In genomic region chr19:43474986-43475705, GRCh38 we compare ENCODE assay signal across 9 cellular contexts. TPM values are rescaled to one million over a fixed set of nuclear protein-coding genes. Genes with fewer than 3 reads are reported as not detected.
DNase-seq lines count a peak whose midpoint lies in the region; ATAC-seq, FAIRE-seq and TF ChIP-seq lines count a peak whose summit lies in the region.
"Had no signal": no experiment of that assay in that cellular context is flagged by ENCODE, and none has a peak within 500 bp of the region (broad histone marks: within the 10 kb centered on the region; RNA-seq: fewer than 3 reads in every experiment).

No MANE protein-coding gene starts in this region.

- peak overlapping the region; percentile 86 for H3K27ac Mint-ChIP-seq in activated naive CD4-positive, alpha-beta T cell treated with anti-CD3 and anti-CD28 coated beads for 36 hours
- peak overlapping the region; percentile 93 for H3K27ac Mint-ChIP-seq in neural crest cell (ENCODE audit: unreplicated experiment)

- CTCF ChIA-PET in activated naive CD4-positive, alpha-beta T cell treated with anti-CD3 and anti-CD28 coated beads for 36 hours (lab: Charles Lee), result interaction anchor here (2.5 kb wide), 1 partner anchor 44 kb away, joined by 9 read pairs; no protein-coding TSS in a partner anchor

- intact Hi-C loops in activated naive CD4-positive, alpha-beta T cell treated with anti-CD3 and anti-CD28 coated beads for 36 hours (cut with micrococcal nuclease), result loop anchor here (1.0 kb wide), 3 partner anchors 12 to 29 kb away; partner anchors contain the start of gene PHLDB3

- TF ChIP-seq CTCF in neural crest cell (conservative IDR thresholded peaks at IDR 0.05), result no peak

- FAIRE-seq in HTR-8/SVneo (lab: Jason Lieb, UNC), result peak; percentile 89
- FAIRE-seq: A204.1 had no signal

- peak; percentile 72 for ATAC-seq in stimulated activated naive CD8-positive, alpha-beta T cell treated with anti-CD3 and anti-CD28 coated beads, Interleukin-15, Interleukin-2, amounts not matched to agents 100 U/mL and 50 U/mL, for 24 hours

- H3K9me3 Mint-ChIP-seq in activated naive CD4-positive, alpha-beta T cell treated with anti-CD3 and anti-CD28 coated beads for 36 hours, result no peaks in the 10 kb centered on the region
- H3K9me3 Mint-ChIP-seq in neural crest cell, result no peaks in the 10 kb centered on the region

- DNase-seq in NCI-H1694 (lab: John Stamatoyannopoulos, UW) (peak; percentile 5), NCI-H1694 treated with DMSO at 0.1 percent for 48 hours (lab: John Stamatoyannopoulos, UW) (no peak), HTR-8/SVneo (ENCODE audit: insufficient read length, low spot score) (peak; percentile 82), SK-N-DZ (ENCODE audit: low spot score) (peak; percentile 87), foreskin melanocyte (peak; percentile 86), neural crest cell (ENCODE audit: low read depth, low spot score) (peak; percentile 98)
- DNase-seq in activated naive CD4-positive, alpha-beta T cell treated with anti-CD3 and anti-CD28 coated beads for 36 hours, result peak; percentile 97
- peak; percentile 97 for DNase-seq in stimulated activated naive CD8-positive, alpha-beta T cell treated with anti-CD3 and anti-CD28 coated beads, Interleukin-15, Interleukin-2, amounts not matched to agents 100 U/mL and 50 U/mL, for 24 hours

- peaks cover 46% of the 10 kb centered on the region for H3K4me1 Mint-ChIP-seq in activated naive CD4-positive, alpha-beta T cell treated with anti-CD3 and anti-CD28 coated beads for 36 hours (ENCODE audit: low read depth)
- peaks cover 15% of the 10 kb centered on the region for H3K4me1 Mint-ChIP-seq in neural crest cell

- no peaks in the 10 kb centered on the region for H3K27me3 Mint-ChIP-seq in activated naive CD4-positive, alpha-beta T cell treated with anti-CD3 and anti-CD28 coated beads for 36 hours (ENCODE audit: low read depth)
- no peaks in the 10 kb centered on the region for H3K27me3 Mint-ChIP-seq in neural crest cell (ENCODE audit: low read depth)

- H3K4me3 Mint-ChIP-seq in activated naive CD4-positive, alpha-beta T cell treated with anti-CD3 and anti-CD28 coated beads for 36 hours, result peak overlapping the region; percentile 75
- peak overlapping the region; percentile 85 for H3K4me3 Mint-ChIP-seq in neural crest cell

- peaks cover 13% of the 10 kb centered on the region for H3K36me3 Mint-ChIP-seq in activated naive CD4-positive, alpha-beta T cell treated with anti-CD3 and anti-CD28 coated beads for 36 hours (ENCODE audit: low read depth)
- H3K36me3 Mint-ChIP-seq in neural crest cell (ENCODE audit: low read depth), result no peaks in the 10 kb centered on the region

RNA-seq across cellular contexts. Expression of gene LYPD3, which starts 9.7 kb away (rescaled TPM):
- 0.12 TPM in 1 of 2 replicates, not detected in the other for polyA plus RNA-seq in SK-N-DZ (2014; cell fraction: cytosol; rRNA removed)
- not detected in 2 replicates for polyA plus RNA-seq in SK-N-DZ (2014; cell fraction: nucleus; rRNA removed)
- total RNA-seq in activated naive CD4-positive, alpha-beta T cell treated with anti-CD3 and anti-CD28 coated beads for 36 hours, result 1 to 10 TPM; 1.5 to 1.6 TPM
- total RNA-seq in neural crest cell, result 0.50 and 0.89 TPM in 2 replicates

RNA-seq across cellular contexts. Expression of gene PHLDB3, which starts 29.4 kb away (rescaled TPM):
- 4.5 and 6.5 TPM in 2 replicates for polyA plus RNA-seq in SK-N-DZ (2014; cell fraction: cytosol; rRNA removed)
- polyA plus RNA-seq in SK-N-DZ (2014; cell fraction: nucleus; rRNA removed), result 12.4 and 12.6 TPM in 2 replicates
- total RNA-seq in activated naive CD4-positive, alpha-beta T cell treated with anti-CD3 and anti-CD28 coated beads for 36 hours, result 10 to 100 TPM; 12.9 to 14.9 TPM
- total RNA-seq in neural crest cell, result 13.3 and 14.3 TPM in 2 replicates

RNA-seq across cellular contexts. Expression of gene ETHE1, which starts 51.9 kb away (rescaled TPM):
- polyA plus RNA-seq in SK-N-DZ (2014; cell fraction: cytosol; rRNA removed), result 26.2 and 31.3 TPM in 2 replicates
- polyA plus RNA-seq in SK-N-DZ (2014; cell fraction: nucleus; rRNA removed), result 28.0 and 28.4 TPM in 2 replicates
- total RNA-seq in activated naive CD4-positive, alpha-beta T cell treated with anti-CD3 and anti-CD28 coated beads for 36 hours, result 10 to 100 TPM; 62.1 to 64.4 TPM
- 23.7 and 25.0 TPM in 2 replicates for total RNA-seq in neural crest cell

RNA-seq across cellular contexts. Expression of gene ZNF575, which starts 57.8 kb away (rescaled TPM):
- not detected in 2 replicates for polyA plus RNA-seq in SK-N-DZ (2014; cell fraction: cytosol; rRNA removed)
- polyA plus RNA-seq in SK-N-DZ (2014; cell fraction: nucleus; rRNA removed), result 0.83 TPM in 1 of 2 replicates, not detected in the other
- total RNA-seq in activated naive CD4-positive, alpha-beta T cell treated with anti-CD3 and anti-CD28 coated beads for 36 hours, result 1 to 10 TPM; 3.1 to 5.2 TPM
- 0.57 and 0.72 TPM in 2 replicates for total RNA-seq in neural crest cell
